In genomic region chr7:47590215-47590614, GRCh38 we compare ENCODE assay signal across 1 cellular context. TPM values are rescaled to one million over a fixed set of nuclear protein-coding genes. Genes with fewer than 3 reads are reported as not detected.
"Had no signal": no experiment of that assay in that cellular context is flagged by ENCODE, and none has a peak within 500 bp of the region (broad histone marks: within the 10 kb centered on the region; RNA-seq: fewer than 3 reads in every experiment).

No MANE protein-coding gene starts in this region.

RNA-seq across cellular contexts. Expression of gene TNS3, which starts 8.3 kb away (rescaled TPM):
- polyA plus RNA-seq: naive thymus-derived CD4-positive, alpha-beta T cell had no signal
